22 cellular contexts compared by ENCODE assay signal in genomic region chr2:6971502-6971901, GRCh38.
"Had no signal": no experiment of that assay in that cellular context is flagged by ENCODE, and none has a peak within 500 bp of the region (broad histone marks: within the 10 kb centered on the region; RNA-seq: fewer than 3 reads in every experiment).

No MANE protein-coding gene starts in this region.

- H3K27ac ChIP-seq: foreskin keratinocyte, left ventricle myocardium inferior, pancreas, testis had no signal

- H3K27me3 Mint-ChIP-seq: activated T-cell treated with anti-CD3 and anti-CD28 coated beads, Interleukin-2, amount 50 U/mL, for 24 hours; activated T-helper 17 cell treated with anti-CD3 and anti-CD28 coated beads, Interleukin-2, amount 50 U/mL, for 72 hours; stimulated activated memory B cell treated with anti-CD40 and anti-IgM and Interleukin-4, amounts not matched to agents 10 μg/mL and 1 μg/mL and 100 μg/mL, for 72 hours had no signal

- H3K9me3 ChIP-seq: left ventricle myocardium inferior, pancreas, testis had no signal

- H3K9me3 Mint-ChIP-seq: activated naive CD4-positive, alpha-beta T cell treated with anti-CD3 and anti-CD28 coated beads, Interleukin-2, amount 50 U/mL, for 72 hours; activated T-cell treated with anti-CD3 and anti-CD28 coated beads, Interleukin-2, amount 50 U/mL, for 24 hours; activated T-helper 17 cell treated with anti-CD3 and anti-CD28 coated beads, Interleukin-2, amount 50 U/mL, for 72 hours; natural killer cell; stimulated activated memory B cell treated with anti-CD40 and anti-IgM and Interleukin-4, amounts not matched to agents 10 μg/mL and 1 μg/mL and 100 μg/mL, for 72 hours had no signal

- DNase-seq: activated CD4-positive, alpha-beta T cell treated with anti-CD3 and anti-CD28 coated beads for 1 hour; activated CD4-positive, alpha-beta T cell treated with anti-CD3 and anti-CD28 coated beads, Interleukin-2, amount 50 U/mL, for 1 hour; activated CD8-positive, alpha-beta memory T cell treated with anti-CD3 and anti-CD28 coated beads for 24 hours; activated CD8-positive, alpha-beta memory T cell treated with anti-CD3 and anti-CD28 coated beads, Interleukin-2, amount 50 U/mL, for 4 hours; activated T-cell treated with anti-CD3 and anti-CD28 coated beads, Interleukin-2, amount 50 U/mL, for 24 hours; cortex of kidney; effector CD4-positive, alpha-beta T cell; erythroblast; foreskin keratinocyte; kidney glomerular epithelial cell; left ventricle myocardium inferior; natural killer cell; pancreas; right cardiac atrium; stimulated activated CD4-positive, alpha-beta T cell treated with anti-CD3 and anti-CD28 coated beads, Interleukin-1b, Interleukin-23, amount 100 ng/mL, for 48 hours; T-helper 1 cell; T-helper 9 cell; testis; trophoblast cell had no signal

- H3K36me3 Mint-ChIP-seq: natural killer cell; stimulated activated memory B cell treated with anti-CD40 and anti-IgM and Interleukin-4, amounts not matched to agents 10 μg/mL and 1 μg/mL and 100 μg/mL, for 72 hours had no signal

- H3K27me3 ChIP-seq: foreskin keratinocyte, pancreas, testis had no signal

- H3K4me3 Mint-ChIP-seq: activated T-cell treated with anti-CD3 and anti-CD28 coated beads, Interleukin-2, amount 50 U/mL, for 24 hours; activated T-helper 17 cell treated with anti-CD3 and anti-CD28 coated beads, Interleukin-2, amount 50 U/mL, for 72 hours; natural killer cell; stimulated activated memory B cell treated with anti-CD40 and anti-IgM and Interleukin-4, amounts not matched to agents 10 μg/mL and 1 μg/mL and 100 μg/mL, for 72 hours had no signal

- H3K27ac Mint-ChIP-seq: activated T-cell treated with anti-CD3 and anti-CD28 coated beads, Interleukin-2, amount 50 U/mL, for 24 hours; activated T-helper 17 cell treated with anti-CD3 and anti-CD28 coated beads, Interleukin-2, amount 50 U/mL, for 72 hours; stimulated activated memory B cell treated with anti-CD40 and anti-IgM and Interleukin-4, amounts not matched to agents 10 μg/mL and 1 μg/mL and 100 μg/mL, for 72 hours had no signal

- H3K4me1 ChIP-seq: testis had no signal

- H3K4me3 ChIP-seq: left ventricle myocardium inferior, pancreas, testis had no signal

- ATAC-seq: activated naive CD4-positive, alpha-beta T cell treated with anti-CD3 and anti-CD28 coated beads, Interleukin-2, amount 50 U/mL, for 72 hours; activated T-helper 17 cell treated with anti-CD3 and anti-CD28 coated beads, Interleukin-2, amount 50 U/mL, for 72 hours; foreskin keratinocyte; natural killer cell; right cardiac atrium; stimulated activated memory B cell treated with anti-CD40 and anti-IgM and Interleukin-4, amounts not matched to agents 10 μg/mL and 1 μg/mL and 100 μg/mL, for 72 hours had no signal

- H3K4me1 Mint-ChIP-seq: activated T-helper 17 cell treated with anti-CD3 and anti-CD28 coated beads, Interleukin-2, amount 50 U/mL, for 72 hours; stimulated activated memory B cell treated with anti-CD40 and anti-IgM and Interleukin-4, amounts not matched to agents 10 μg/mL and 1 μg/mL and 100 μg/mL, for 72 hours had no signal
